25 cellular contexts compared by ENCODE assay signal in genomic region chr14:37493606-37494005, GRCh38.
"Had no signal": no experiment of that assay in that cellular context is flagged by ENCODE, and none has a peak within 500 bp of the region (broad histone marks: within the 10 kb centered on the region; RNA-seq: fewer than 3 reads in every experiment).

No MANE protein-coding gene starts in this region.

- DNase-seq: activated B cell treated with CpG ODN at 0.5 μM for 24 hours; activated CD4-positive, alpha-beta T cell treated with anti-CD3 and anti-CD28 coated beads for 1 hour; activated CD4-positive, alpha-beta T cell treated with anti-CD3 and anti-CD28 coated beads, Interleukin-2, amount 10 ng/mL, durations not matched to agents 24 days and 14 days; activated CD4-positive, alpha-beta T cell treated with anti-CD3 and anti-CD28 coated beads, Interleukin-2, amount 50 U/mL, for 48 hours; activated CD8-positive, alpha-beta memory T cell treated with anti-CD3 and anti-CD28 coated beads, Interleukin-2, amount 10 ng/mL, durations not matched to agents 7 days and 5 days; activated effector memory CD4-positive, alpha-beta T cell treated with Interleukin-2 at 50 U/mL for 16 hours; activated naive CD4-positive, alpha-beta T cell; activated naive CD8-positive, alpha-beta T cell treated with anti-CD3 and anti-CD28 coated beads, Interleukin-2, amount 50 U/mL, for 24 hours; activated T-cell treated with anti-CD3 and anti-CD28 coated beads, Interleukin-2, amount 50 U/mL, for 24 hours; brain microvascular endothelial cell; cerebellar nuclear complex; MG63; NCI-H1105; NCI-H1436; NCI-H1694 treated with DMSO at 0.1 percent for 48 hours; NCI-H2029 treated with DMSO at 0.1 percent for 48 hours; NCI-H345; NCI-H510A; NCI-H526 treated with DMSO at 0.1 percent for 48 hours; NCI-H82; Right ventricle myocardium superior; RPMI8226; T-helper 9 cell had no signal

- H3K36me3 ChIP-seq: brain microvascular endothelial cell, MG63 had no signal

- H3K27ac ChIP-seq: brain microvascular endothelial cell had no signal

- H3K27me3 ChIP-seq: brain microvascular endothelial cell, MG63 had no signal

- ATAC-seq: activated CD8-positive, alpha-beta memory T cell treated with anti-CD3 and anti-CD28 coated beads, Interleukin-2, amount 10 ng/mL, durations not matched to agents 7 days and 5 days; activated naive CD4-positive, alpha-beta T cell treated with anti-CD3 and anti-CD28 coated beads, Interleukin-2, amount 50 U/mL, for 72 hours; activated naive CD8-positive, alpha-beta T cell treated with anti-CD3 and anti-CD28 coated beads, Interleukin-2, amount 50 U/mL, for 24 hours; Panc1 had no signal

- H3K4me3 ChIP-seq: MG63 had no signal

- H3K9me3 ChIP-seq: MG63 had no signal
